1 cellular context compared by ENCODE assay signal in genomic region chr6:151493495-151494234, GRCh38.
TF ChIP-seq lines count a peak whose summit lies in the region.

CCDC170 (plus strand) TSS chr6:151494017; CDS start chr6:151494129, 112 bp downstream.

TF ChIP-seq in HEK293, 187 proteins besides CTCF, POLR2A, EP300 and RAD21 (continued from another document):
- TF ChIP-seq REST (tag by site-specific recombination; IDR thresholded peaks at IDR 0.05) (no peak), ZNF792 (tag by site-specific recombination; IDR thresholded peaks at IDR 0.05) (0 out of 2 replicates have a peak, but pooled peaks have one; percentile 74), AEBP2 (tag by site-specific recombination; IDR thresholded peaks at IDR 0.05; ENCODE audit: borderline replicate concordance) (no peak), ZNF37A (tag by site-specific recombination; IDR thresholded peaks at IDR 0.05) (no peak), ZBTB17 (tag by site-specific recombination; IDR thresholded peaks at IDR 0.05) (no peak; the same call in 1 of the 2 replicates), ZNF24 (tag by site-specific recombination; IDR thresholded peaks at IDR 0.05) (no peak), ZNF518A (tag by site-specific recombination; conservative IDR thresholded peaks at IDR 0.05; ENCODE audit: low read depth) (no peak), ZSCAN30 (tag by site-specific recombination; IDR thresholded peaks at IDR 0.05) (0 out of 2 replicates have a peak, but pooled peaks have one; percentile 33), ZNF280C (tag by site-specific recombination; IDR thresholded peaks at IDR 0.05) (no peak), ZNF692 (tag by site-specific recombination; IDR thresholded peaks at IDR 0.05) (peak; percentile 60; the same call in 1 of the 2 replicates), ZFP37 (tag by site-specific recombination; IDR thresholded peaks at IDR 0.05) (no peak), ZNF157 (tag by site-specific recombination; IDR thresholded peaks at IDR 0.05) (no peak), ZNF311 (tag by site-specific recombination; IDR thresholded peaks at IDR 0.05; ENCODE audit: borderline replicate concordance) (no peak), ZBTB10 (tag by site-specific recombination; IDR thresholded peaks at IDR 0.05) (no peak)
TF ChIP-seq in HEK293: peak in this region for 10.
